ENCODE assay signal across 1 cellular context in genomic region chr10:30190831-30191552, GRCh38.
TF ChIP-seq lines count a peak whose summit lies in the region.

No MANE protein-coding gene starts in this region.

TF ChIP-seq in K562, 482 proteins besides CTCF, POLR2A, EP300 and RAD21 (continued from another document and continues in another):
- TF ChIP-seq, protein P1, sequence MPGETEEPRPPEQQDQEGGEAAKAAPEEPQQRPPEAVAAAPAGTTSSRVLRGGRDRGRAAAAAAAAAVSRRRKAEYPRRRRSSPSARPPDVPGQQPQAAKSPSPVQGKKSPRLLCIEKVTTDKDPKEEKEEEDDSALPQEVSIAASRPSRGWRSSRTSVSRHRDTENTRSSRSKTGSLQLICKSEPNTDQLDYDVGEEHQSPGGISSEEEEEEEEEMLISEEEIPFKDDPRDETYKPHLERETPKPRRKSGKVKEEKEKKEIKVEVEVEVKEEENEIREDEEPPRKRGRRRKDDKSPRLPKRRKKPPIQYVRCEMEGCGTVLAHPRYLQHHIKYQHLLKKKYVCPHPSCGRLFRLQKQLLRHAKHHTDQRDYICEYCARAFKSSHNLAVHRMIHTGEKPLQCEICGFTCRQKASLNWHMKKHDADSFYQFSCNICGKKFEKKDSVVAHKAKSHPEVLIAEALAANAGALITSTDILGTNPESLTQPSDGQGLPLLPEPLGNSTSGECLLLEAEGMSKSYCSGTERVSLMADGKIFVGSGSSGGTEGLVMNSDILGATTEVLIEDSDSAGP (CRISPR knock-in tag; IDR thresholded peaks at IDR 0.05) = no peak
- peak; percentile 39 for TF ChIP-seq SMAD4 (CRISPR knock-in tag; conservative IDR thresholded peaks at IDR 0.05)
- TF ChIP-seq CREB3L1 (IDR thresholded peaks at IDR 0.05; ENCODE audit: borderline replicate concordance, low read depth) = no peak
- TF ChIP-seq PATZ1 (CRISPR knock-in tag; IDR thresholded peaks at IDR 0.05; ENCODE audit: borderline replicate concordance) = no peak
- TF ChIP-seq ZNF584 (CRISPR knock-in tag; IDR thresholded peaks at IDR 0.05; ENCODE audit: low read depth) = no peak
- no peak for TF ChIP-seq HDAC2 (IDR thresholded peaks at IDR 0.05)
- no peak for TF ChIP-seq ZNF75A (CRISPR knock-in tag; IDR thresholded peaks at IDR 0.05)
- no peak for TF ChIP-seq ZNF41 (CRISPR knock-in tag; conservative IDR thresholded peaks at IDR 0.05)
- TF ChIP-seq FOXK1 (CRISPR knock-in tag; IDR thresholded peaks at IDR 0.05; ENCODE audit: borderline replicate concordance) = no peak
- TF ChIP-seq TFE3 (CRISPR knock-in tag; IDR thresholded peaks at IDR 0.05) = peak; percentile 81
- TF ChIP-seq, protein P2, sequence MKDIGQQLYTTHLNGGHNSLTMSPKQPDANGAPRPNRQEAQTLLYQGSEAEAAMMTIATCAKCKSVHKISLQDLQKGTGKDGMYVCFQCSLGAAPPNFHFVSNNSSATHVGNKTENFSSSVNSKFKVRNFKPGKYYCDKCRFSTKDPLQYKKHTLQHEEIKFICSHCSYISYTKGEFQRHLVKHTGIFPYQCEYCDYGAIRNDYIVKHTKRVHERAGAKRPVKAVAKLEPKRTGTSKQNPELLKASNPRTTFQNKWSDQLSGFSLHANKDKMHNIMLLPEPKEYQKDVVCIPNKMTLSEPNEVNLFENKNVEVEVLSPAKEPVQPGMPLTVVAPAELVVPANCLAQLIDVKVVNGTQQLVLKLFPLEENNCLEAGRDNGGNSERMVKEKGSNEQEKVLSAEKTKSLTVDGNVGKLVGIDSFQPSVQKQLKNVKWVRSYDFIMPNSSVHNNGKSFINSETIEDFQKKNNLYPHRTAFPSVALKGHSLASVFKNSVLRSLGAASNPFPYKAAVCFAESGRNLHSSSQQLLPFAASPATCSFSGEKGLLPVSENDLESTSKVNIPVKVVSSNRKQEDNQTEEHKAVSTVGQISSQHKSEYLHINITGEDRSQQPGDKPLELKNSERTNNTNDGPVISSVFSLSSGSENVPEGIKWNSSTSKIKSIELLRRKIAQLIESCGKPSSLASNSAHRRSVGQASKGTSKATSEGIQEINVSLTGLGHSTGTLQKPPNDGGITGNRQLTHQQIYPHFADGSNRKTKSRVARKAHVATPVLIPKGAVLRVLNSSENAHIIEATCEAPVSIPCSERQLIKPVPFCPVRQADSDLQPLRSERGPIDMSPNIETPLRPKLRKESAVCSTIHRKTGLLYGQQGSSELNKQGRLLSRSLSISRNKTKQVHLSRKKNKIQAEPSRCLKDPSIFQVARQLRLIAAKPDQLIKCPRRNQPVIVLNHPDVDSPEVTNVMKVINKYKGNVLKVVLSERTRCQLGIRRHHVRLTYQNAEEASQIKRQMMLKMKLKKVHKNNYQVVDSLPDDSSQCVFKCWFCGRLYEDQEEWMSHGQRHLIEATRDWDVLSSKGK (CRISPR knock-in tag; IDR thresholded peaks at IDR 0.05) = no peak
- peak; percentile 31 for TF ChIP-seq FOS (IDR thresholded peaks at IDR 0.05; ENCODE audit: extremely low read depth, insufficient read length)
- TF ChIP-seq NCOA4 (IDR thresholded peaks at IDR 0.05; ENCODE audit: partially characterized antibody) = no peak
- no peak for TF ChIP-seq ZNF707 (CRISPR knock-in tag; conservative IDR thresholded peaks at IDR 0.05)
- TF ChIP-seq NONO (IDR thresholded peaks at IDR 0.05; ENCODE audit: low read depth in 2 of 2, low read length in 1 of 2) = no peak
- TF ChIP-seq CHCHD3 (CRISPR knock-in tag; IDR thresholded peaks at IDR 0.05) = no peak
- TF ChIP-seq ZZZ3 (IDR thresholded peaks at IDR 0.05) = no peak
- no peak for TF ChIP-seq ZNF589 (CRISPR knock-in tag; IDR thresholded peaks at IDR 0.05; ENCODE audit: low read depth)
- TF ChIP-seq RFX1 (IDR thresholded peaks at IDR 0.05) = no peak
- no peak for TF ChIP-seq ELF4 (CRISPR knock-in tag; IDR thresholded peaks at IDR 0.05)
- no peak for TF ChIP-seq ZNF696 (CRISPR knock-in tag; conservative IDR thresholded peaks at IDR 0.05)
- TF ChIP-seq MAFF (IDR thresholded peaks at IDR 0.05; ENCODE audit: low read length) = peak; percentile 94
- no peak for TF ChIP-seq ZBTB49 (CRISPR knock-in tag; IDR thresholded peaks at IDR 0.05; ENCODE audit: borderline replicate concordance)
- no peak for TF ChIP-seq ZNF280A (IDR thresholded peaks at IDR 0.05; ENCODE audit: low read depth, partially characterized antibody)
- no peak for TF ChIP-seq ETV5 (CRISPR knock-in tag; IDR thresholded peaks at IDR 0.05; ENCODE audit: low read depth)
- TF ChIP-seq TSC22D4 (tag; IDR thresholded peaks at IDR 0.05) = no peak
- no peak for TF ChIP-seq TAF15 (IDR thresholded peaks at IDR 0.05; ENCODE audit: low read depth, low read length)
- TF ChIP-seq POU5F1 (IDR thresholded peaks at IDR 0.05; ENCODE audit: borderline replicate concordance, low read depth, low read length, partially characterized antibody) = no peak
- no peak for TF ChIP-seq GTF2B (IDR thresholded peaks at IDR 0.05; ENCODE audit: extremely low read depth, insufficient read length)
- TF ChIP-seq ZNF143 (CRISPR knock-in tag; IDR thresholded peaks at IDR 0.05) = no peak
- no peak for TF ChIP-seq ZNF586 (CRISPR knock-in tag; conservative IDR thresholded peaks at IDR 0.05)
- no peak for TF ChIP-seq SMARCA5 (IDR thresholded peaks at IDR 0.05)
- TF ChIP-seq, protein P3, sequence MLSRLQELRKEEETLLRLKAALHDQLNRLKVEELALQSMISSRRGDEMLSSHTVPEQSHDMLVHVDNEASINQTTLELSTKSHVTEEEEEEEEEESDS (CRISPR knock-in tag; IDR thresholded peaks at IDR 0.05) = no peak
- no peak for TF ChIP-seq ZBTB8A (IDR thresholded peaks at IDR 0.05; ENCODE audit: partially characterized antibody)
- TF ChIP-seq ATF3 (IDR thresholded peaks at IDR 0.05) = peak; percentile 96
- peak; percentile 88; the same call in 1 of the 2 replicates for TF ChIP-seq ATF3 (CRISPR knock-in tag; conservative IDR thresholded peaks at IDR 0.05)
- TF ChIP-seq ILF3 (IDR thresholded peaks at IDR 0.05; ENCODE audit: borderline replicate concordance) = no peak
- TF ChIP-seq ZNF766 (CRISPR knock-in tag; conservative IDR thresholded peaks at IDR 0.05) = no peak
- TF ChIP-seq ZFP30 (CRISPR knock-in tag; IDR thresholded peaks at IDR 0.05; ENCODE audit: borderline replicate concordance) = no peak
- peak in 1 of 2 experiments; percentile 63; a peak in 1 of 4 replicates for TF ChIP-seq FOXA3 (CRISPR knock-in tag; conservative IDR thresholded peaks at IDR 0.05 in 1 of 2, IDR thresholded peaks at IDR 0.05 in 1 of 2)
- TF ChIP-seq, protein P4, sequence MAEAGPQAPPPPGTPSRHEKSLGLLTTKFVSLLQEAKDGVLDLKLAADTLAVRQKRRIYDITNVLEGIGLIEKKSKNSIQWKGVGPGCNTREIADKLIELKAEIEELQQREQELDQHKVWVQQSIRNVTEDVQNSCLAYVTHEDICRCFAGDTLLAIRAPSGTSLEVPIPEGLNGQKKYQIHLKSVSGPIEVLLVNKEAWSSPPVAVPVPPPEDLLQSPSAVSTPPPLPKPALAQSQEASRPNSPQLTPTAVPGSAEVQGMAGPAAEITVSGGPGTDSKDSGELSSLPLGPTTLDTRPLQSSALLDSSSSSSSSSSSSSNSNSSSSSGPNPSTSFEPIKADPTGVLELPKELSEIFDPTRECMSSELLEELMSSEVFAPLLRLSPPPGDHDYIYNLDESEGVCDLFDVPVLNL (CRISPR knock-in tag; IDR thresholded peaks at IDR 0.05; ENCODE audit: low read depth) = no peak
- no peak for TF ChIP-seq ZNF717 (CRISPR knock-in tag; IDR thresholded peaks at IDR 0.05)
- TF ChIP-seq NFYB (IDR thresholded peaks at IDR 0.05; ENCODE audit: extremely low read depth, insufficient read length) = no peak
- TF ChIP-seq ZNF347 (CRISPR knock-in tag; IDR thresholded peaks at IDR 0.05; ENCODE audit: low read depth) = no peak
- TF ChIP-seq PHB2 (IDR thresholded peaks at IDR 0.05; ENCODE audit: low read depth) = no peak
- TF ChIP-seq CREB3 (tag; conservative IDR thresholded peaks at IDR 0.05; ENCODE audit: low read depth) = no peak
